Comparison of ENCODE assay signal across 8 cellular contexts in the genomic region with DNA sequence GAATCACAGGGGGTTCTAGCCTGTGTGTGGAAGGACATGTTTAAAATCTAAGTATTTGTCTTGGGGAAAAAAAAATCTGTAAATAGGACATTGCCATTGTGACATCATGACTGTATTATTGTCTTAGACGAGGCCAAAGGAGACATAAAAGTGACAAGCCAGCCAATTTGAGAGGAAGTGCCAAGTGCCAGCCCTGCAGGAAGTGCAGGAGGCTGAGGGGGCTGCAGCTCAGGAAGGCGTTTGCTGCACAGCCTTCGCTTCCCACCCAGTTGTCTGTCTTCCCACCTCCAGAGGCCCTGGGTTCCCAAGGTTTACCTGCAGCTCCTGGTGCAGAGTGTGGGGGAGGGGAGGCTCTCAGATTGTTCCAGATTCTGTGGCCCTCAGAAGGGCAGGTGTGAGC. TPM values are rescaled to one million over a fixed set of nuclear protein-coding genes. Genes with fewer than 3 reads are reported as not detected.
DNase-seq lines count a peak whose midpoint lies in the region; ATAC-seq and TF ChIP-seq lines count a peak whose summit lies in the region.

No MANE protein-coding gene starts in this region.

- H3K9me3 ChIP-seq in SK-N-SH (no peaks in the 10 kb centered on the region), skeletal muscle tissue (ENCODE audit: control insufficient read depth in 3 of 3, low read length in 3 of 3) (no peaks in the 10 kb centered on the region)

- ATAC-seq in SK-N-SH treated with all-trans-retinoic acid at 6 μM for 48 hours (no peak), HG02642 (IDR thresholded peaks at IDR 0.05; ENCODE audit: poor library complexity, unreplicated experiment) (no peak)
- no peak for ATAC-seq in activated naive CD8-positive, alpha-beta T cell treated with anti-CD3 and anti-CD28 coated beads, Interleukin-2, amount 50 U/mL, for 24 hours

- WGBS in SK-N-SH (ENCODE audit: low lambda C conversion rate): 82% methylated on average over 3 of the region's 3 CpGs

- TF ChIP-seq RAD21 in SK-N-SH (IDR thresholded peaks at IDR 0.05; ENCODE audit: low read length): no peak

- no peaks in the 10 kb centered on the region for H3K9me2 ChIP-seq in SK-N-SH

- H3K79me2 ChIP-seq in SK-N-SH (ENCODE audit: insufficient read depth): peaks cover 17% of the 10 kb centered on the region

- no peak for TF ChIP-seq EP300 in SK-N-SH (IDR thresholded peaks at IDR 0.05; ENCODE audit: borderline replicate concordance in 1 of 2, low read depth in 1 of 2, low read length in 1 of 2)

- H3K27ac ChIP-seq in SK-N-SH (ENCODE audit: low read depth in 2 of 2, low read length in 1 of 2) (peak overlapping the region in 1 of 2 experiments; percentile 82; a peak in 2 of 4 replicates), skeletal muscle tissue (ENCODE audit: low read depth, low read length) (peak overlapping the region; percentile 7)

- peaks cover 18 to 41% of the 10 kb centered on the region in 2 experiments; a peak in 3 of 4 replicates for H3K4me1 ChIP-seq in SK-N-SH (ENCODE audit: control insufficient read depth in 1 of 2, insufficient read depth in 2 of 2, low read depth in 1 of 2, low read length in 1 of 2)
- peaks cover 2 to 14% (median 11%) of the 10 kb centered on the region in 3 donors for H3K4me1 ChIP-seq in skeletal muscle tissue (ENCODE audit: control insufficient read depth in 3 of 3, insufficient read depth in 3 of 3, low read length in 3 of 3)

- H3K27ac Mint-ChIP-seq in activated naive CD8-positive, alpha-beta T cell treated with anti-CD3 and anti-CD28 coated beads, Interleukin-2, amount 50 U/mL, for 24 hours: peak overlapping the region; percentile 97

- H3F3A ChIP-seq in SK-N-SH (replicated peaks; ENCODE audit: insufficient read depth): peaks cover 3% of the 10 kb centered on the region

- CTCF ChIA-PET in SK-N-SH (lab: Yijun Ruan, JAX): interaction anchor here (1.2 kb wide), 1 partner anchor 25 kb away, joined by 3 read pairs; no protein-coding TSS in a partner anchor

- H3K9me3 Mint-ChIP-seq in activated naive CD8-positive, alpha-beta T cell treated with anti-CD3 and anti-CD28 coated beads, Interleukin-2, amount 50 U/mL, for 24 hours: no peaks in the 10 kb centered on the region

- DNase-seq in SK-N-SH: no peak
- DNase-seq in NOMO-1 treated with dmso at 0.1 percent for 144 hours (lab: John Stamatoyannopoulos, UW; ENCODE audit: unreplicated experiment): peak; percentile 39
- no peak for DNase-seq in activated naive CD8-positive, alpha-beta T cell treated with anti-CD3 and anti-CD28 coated beads, Interleukin-2, amount 50 U/mL, for 24 hours
- no peak for DNase-seq in NCI-H524 treated with DMSO at 0.1 percent for 48 hours (lab: John Stamatoyannopoulos, UW)
- no peak for DNase-seq in activated CD4-positive, CD25-positive, alpha-beta regulatory T cell (lab: John Stamatoyannopoulos, UW)

- POLR2A ChIA-PET in SK-N-SH (lab: Yijun Ruan, JAX): no interaction called here

- H3K9ac ChIP-seq in SK-N-SH (no peak overlapping the region), skeletal muscle tissue (ENCODE audit: low read depth in 1 of 3, low read length in 3 of 3) (no peak overlapping the region)

- peaks cover 94% of the 10 kb centered on the region for H3K4me1 Mint-ChIP-seq in activated naive CD8-positive, alpha-beta T cell treated with anti-CD3 and anti-CD28 coated beads, Interleukin-2, amount 50 U/mL, for 24 hours

- H3K4me3 ChIP-seq in SK-N-SH (ENCODE audit: low read depth in 2 of 2, low read length in 1 of 2) (no peak overlapping the region), skeletal muscle tissue (ENCODE audit: low read length in 3 of 3) (no peak overlapping the region)

- H3K36me3 Mint-ChIP-seq in activated naive CD8-positive, alpha-beta T cell treated with anti-CD3 and anti-CD28 coated beads, Interleukin-2, amount 50 U/mL, for 24 hours (ENCODE audit: low read depth): peaks cover 4% of the 10 kb centered on the region

- H3K27me3 ChIP-seq in SK-N-SH (ENCODE audit: insufficient read depth) (no peaks in the 10 kb centered on the region), skeletal muscle tissue (ENCODE audit: control insufficient read depth in 3 of 3, insufficient read depth in 3 of 3, low read length in 3 of 3) (peaks cover 0 to 11% (median 4%) of the 10 kb centered on the region in 3 donors)

- H4K20me1 ChIP-seq in SK-N-SH (ENCODE audit: insufficient read depth): no peaks in the 10 kb centered on the region

- peak overlapping the region; percentile 88 for H3K4me3 Mint-ChIP-seq in activated naive CD8-positive, alpha-beta T cell treated with anti-CD3 and anti-CD28 coated beads, Interleukin-2, amount 50 U/mL, for 24 hours

- H3K27me3 Mint-ChIP-seq in activated naive CD8-positive, alpha-beta T cell treated with anti-CD3 and anti-CD28 coated beads, Interleukin-2, amount 50 U/mL, for 24 hours: no peaks in the 10 kb centered on the region

- peak overlapping the region; percentile 85; the same call in 1 of the 2 replicates for H3K4me2 ChIP-seq in SK-N-SH

- no peak for TF ChIP-seq CTCF in SK-N-SH (IDR thresholded peaks at IDR 0.05)

- no peak overlapping the region for H2AFZ ChIP-seq in SK-N-SH (ENCODE audit: low read depth)

- H3K36me3 ChIP-seq in SK-N-SH (replicated peaks in 1 of 2; ENCODE audit: control insufficient read depth in 1 of 2, insufficient read depth in 2 of 2, low read length in 1 of 2) (no peaks in the 10 kb centered on the region), skeletal muscle tissue (ENCODE audit: control insufficient read depth in 3 of 3, insufficient read depth in 3 of 3, low read length in 3 of 3) (no peaks in the 10 kb centered on the region)

TF ChIP-seq in SK-N-SH, 30 proteins besides CTCF, POLR2A, EP300 and RAD21:
- TF ChIP-seq GATA2 (CRISPR knock-in tag; IDR thresholded peaks at IDR 0.05) (no peak), TEAD4 (IDR thresholded peaks at IDR 0.05; ENCODE audit: borderline replicate concordance, insufficient read depth) (no peak), NRF1 (IDR thresholded peaks at IDR 0.05; ENCODE audit: low read depth, low read length) (no peak)
TF ChIP-seq in SK-N-SH: peak in this region for 0.

TF ChIP-seq in SK-N-SH treated with all-trans-retinoic acid at 6 μM for 48 hours, 23 proteins besides CTCF, POLR2A, EP300 and RAD21:
- TF ChIP-seq ARNTL (CRISPR knock-in tag; IDR thresholded peaks at IDR 0.05; ENCODE audit: borderline replicate concordance, low read depth): no peak
- TF ChIP-seq GLIS3 (CRISPR knock-in tag; IDR thresholded peaks at IDR 0.05): no peak
- no peak for TF ChIP-seq TCF4 (CRISPR knock-in tag; IDR thresholded peaks at IDR 0.05; ENCODE audit: borderline replicate concordance)
- no peak for TF ChIP-seq PPARA (CRISPR knock-in tag; IDR thresholded peaks at IDR 0.05; ENCODE audit: borderline replicate concordance)

RNA-seq across cellular contexts. Expression of a gene that starts 1.3 kb away (rescaled TPM):
- 13.8 and 14.3 TPM in 2 replicates for polyA plus RNA-seq in SK-N-SH (2012; rRNA removed)
- polyA plus RNA-seq in SK-N-SH (2012; cell fraction: cytosol; rRNA removed): 6.6 and 11.7 TPM in 2 replicates
- polyA plus RNA-seq in SK-N-SH (2012; cell fraction: nucleus; rRNA removed): 24.3 and 32.0 TPM in 2 replicates
- 9.4 TPM for total RNA-seq in skeletal muscle tissue
